Comparison of ENCODE assay signal across 8 cellular contexts in genomic region chr2:24919100-24919976, GRCh38. TPM values are rescaled to one million over a fixed set of nuclear protein-coding genes. Genes with fewer than 3 reads are reported as not detected.
DNase-seq lines count a peak whose midpoint lies in the region; ATAC-seq and TF ChIP-seq lines count a peak whose summit lies in the region.

No MANE protein-coding gene starts in this region.

- no peaks in the 10 kb centered on the region for H3K9me3 Mint-ChIP-seq in activated naive CD4-positive, alpha-beta T cell treated with anti-CD3 and anti-CD28 coated beads for 36 hours

- 9 to 18% methylated on average over 39 to 67 of the region's 67 CpGs for WGBS in heart right ventricle, 2 donors

- no peaks in the 10 kb centered on the region for H3F3A ChIP-seq in PC-3 (ENCODE audit: low read length, unreplicated experiment)

- POLR2A ChIA-PET in PC-3 (lab: Charles Lee; ENCODE audit: unreplicated experiment), result interaction anchor here (0.6 kb wide), 1 partner anchor 1061 kb away, joined by 15 read pairs; no protein-coding TSS in a partner anchor

- H3K9me3 ChIP-seq in PC-3 (ENCODE audit: low read length) (no peaks in the 10 kb centered on the region), heart right ventricle (no peaks in the 10 kb centered on the region)

- BruUV-seq in PC-3 (replicated peaks; lab: Mats Ljungman, UMichigan), result no TSS peak

- no peak for TF ChIP-seq CTCF in PC-3 (conservative IDR thresholded peaks at IDR 0.05; ENCODE audit: low read depth, low read length)
- no peak for TF ChIP-seq CTCF in heart right ventricle (IDR thresholded peaks at IDR 0.05)

- H3K9me2 ChIP-seq in PC-3 (replicated peaks; ENCODE audit: low read length), result no peaks in the 10 kb centered on the region

- peak overlapping the region; percentile 75 for H3K9ac ChIP-seq in PC-3 (ENCODE audit: low read length)

- H3K4me3 Mint-ChIP-seq in activated naive CD4-positive, alpha-beta T cell treated with anti-CD3 and anti-CD28 coated beads for 36 hours, result peak overlapping the region; percentile 95

- H3K4me1 Mint-ChIP-seq in activated naive CD4-positive, alpha-beta T cell treated with anti-CD3 and anti-CD28 coated beads for 36 hours (ENCODE audit: low read depth), result peaks cover 33% of the 10 kb centered on the region

- ATAC-seq in HG03045 (IDR thresholded peaks at IDR 0.05; ENCODE audit: unreplicated experiment) (peak; percentile 24), PC-3 (peak; percentile 42), heart right ventricle (peak in 5 of 8 donors; percentile 2 to 36 (median 17)), sciatic nerve (peak; percentile 31)

- peaks cover 39% of the 10 kb centered on the region for H3K79me2 ChIP-seq in PC-3 (ENCODE audit: low read length)

- intact Hi-C loops in PC-3 (cut with micrococcal nuclease), result no loop called here
- intact Hi-C loops in activated naive CD4-positive, alpha-beta T cell treated with anti-CD3 and anti-CD28 coated beads for 36 hours (cut with micrococcal nuclease), result loop anchor here (1.0 to 2.0 kb wide), 2 partner anchors 126 to 509 kb away; partner anchors contain the start of genes CENPO and PTRHD1
- intact Hi-C loops in heart right ventricle (cut with DNase I), result loop anchor here in 3 of 10 donors (5.0 to 10.0 kb wide), 2 partner anchors 62 to 65 kb away; no protein-coding TSS in a partner anchor
- intact Hi-C loops in sciatic nerve (cut with DNase I), result no loop called here

- peaks cover 13% of the 10 kb centered on the region; the same call in 1 of the 2 replicates for H4K20me1 ChIP-seq in PC-3 (ENCODE audit: low read length)

- no peaks in the 10 kb centered on the region for H3K27me3 Mint-ChIP-seq in activated naive CD4-positive, alpha-beta T cell treated with anti-CD3 and anti-CD28 coated beads for 36 hours (ENCODE audit: low read depth)

- peaks cover 26% of the 10 kb centered on the region for H3K36me3 Mint-ChIP-seq in activated naive CD4-positive, alpha-beta T cell treated with anti-CD3 and anti-CD28 coated beads for 36 hours (ENCODE audit: low read depth)

- DNase-seq in SKM-1 treated with dmso at 0.1 percent for 144 hours (lab: John Stamatoyannopoulos, UW; ENCODE audit: unreplicated experiment) (peak; percentile 24), SKM-1 (lab: John Stamatoyannopoulos, UW; ENCODE audit: unreplicated experiment) (no peak), PC-3 (peak; percentile 54), heart right ventricle (no peak), sciatic nerve (ENCODE audit: low spot score) (peak; percentile 71), NCI-H2107 treated with DMSO at 0.1 percent for 48 hours (lab: John Stamatoyannopoulos, UW; ENCODE audit: unreplicated experiment) (no peak)
- DNase-seq in activated naive CD4-positive, alpha-beta T cell treated with anti-CD3 and anti-CD28 coated beads for 36 hours, result peak; percentile 79

- CTCF ChIA-PET in PC-3 (lab: Charles Lee), result interaction anchor here (0.7 kb wide), 1 partner anchor 23 kb away, joined by 6 read pairs; no protein-coding TSS in a partner anchor
- CTCF ChIA-PET in activated naive CD4-positive, alpha-beta T cell treated with anti-CD3 and anti-CD28 coated beads for 36 hours (lab: Charles Lee), result interaction anchor here (0.6 kb wide), 1 partner anchor 96 kb away, joined by 3 read pairs; no protein-coding TSS in a partner anchor

- H2AFZ ChIP-seq in PC-3 (ENCODE audit: low read length), result peak overlapping the region; percentile 93

- H3K4me2 ChIP-seq in PC-3 (ENCODE audit: low read length), result peak overlapping the region; percentile 98

- no peaks in the 10 kb centered on the region for H3K36me3 ChIP-seq in PC-3 (ENCODE audit: low read depth, low read length)
- no peaks in the 10 kb centered on the region for H3K36me3 ChIP-seq in heart right ventricle

- H3K27ac ChIP-seq in PC-3 (ENCODE audit: low read length) (no peak overlapping the region), heart right ventricle (peak overlapping the region in 9 of 10 donors; percentile 28 to 80 (median 69))

- H3K4me3 ChIP-seq in PC-3 (ENCODE audit: low read length) (peak overlapping the region; percentile 79), heart right ventricle (peak overlapping the region; percentile 27 to 75 (median 60))

- no peaks in the 10 kb centered on the region for H3K27me3 ChIP-seq in PC-3 (ENCODE audit: low read length)
- H3K27me3 ChIP-seq in heart right ventricle, result peaks cover 0 to 12% (median 0%) of the 10 kb centered on the region in 7 donors

- peak overlapping the region; percentile 86 for H3K27ac Mint-ChIP-seq in activated naive CD4-positive, alpha-beta T cell treated with anti-CD3 and anti-CD28 coated beads for 36 hours

- H3K4me1 ChIP-seq in PC-3 (ENCODE audit: insufficient read depth, low read length) (peaks cover 20% of the 10 kb centered on the region), heart right ventricle (peaks cover 0 to 35% (median 8%) of the 10 kb centered on the region in 9 donors)

RNA-seq across cellular contexts. Expression of gene ADCY3, which starts 0.7 kb away (rescaled TPM):
- total RNA-seq in PC-3 (2014; rRNA removed) (52.0 and 70.3 TPM in 2 replicates), heart right ventricle (10 to 100 TPM in 5 of 10 donors, 1 to 10 TPM in 5; 5.3 to 50.8 (median 10.5) TPM), sciatic nerve (306 TPM)
- total RNA-seq in activated naive CD4-positive, alpha-beta T cell treated with anti-CD3 and anti-CD28 coated beads for 36 hours, result 10 to 100 TPM; 44.8 to 49.9 TPM
- 10 to 100 TPM; 16.4 to 19.5 TPM for polyA plus RNA-seq in heart right ventricle

RNA-seq across cellular contexts. Expression of gene DNAJC27, which starts 52.4 kb away (rescaled TPM):
- 2.0 and 3.1 TPM in 2 replicates for total RNA-seq in PC-3 (2014; rRNA removed)
- total RNA-seq in activated naive CD4-positive, alpha-beta T cell treated with anti-CD3 and anti-CD28 coated beads for 36 hours, result 1 to 10 TPM; 5.3 to 6.0 TPM
- total RNA-seq in heart right ventricle, result 10 to 100 TPM in 6 of 10 donors, 1 to 10 TPM in 4; 7.2 to 13.1 (median 10.5) TPM
- polyA plus RNA-seq in heart right ventricle, result 1 to 10 TPM; 2.8 to 4.3 TPM
- 23.0 TPM for total RNA-seq in sciatic nerve

Comparison
In these comparisons a context has a peak if more than half of its experiments do, and no peak if none do; other contexts are left out.
1. DNase-seq: peak in SKM-1 treated with dmso at 0.1 percent for 144 hours (single experiment), PC-3 (single experiment), activated naive CD4-positive, alpha-beta T cell treated with anti-CD3 and anti-CD28 coated beads for 36 hours (single experiment) and sciatic nerve (single experiment); none in SKM-1 (single experiment), heart right ventricle (0 of 2) and NCI-H2107 treated with DMSO at 0.1 percent for 48 hours (single experiment).
2. Peak in every context shown above with its lines, with median percentiles within 50 percentile points of each other: ATAC-seq.